In the genomic region with DNA sequence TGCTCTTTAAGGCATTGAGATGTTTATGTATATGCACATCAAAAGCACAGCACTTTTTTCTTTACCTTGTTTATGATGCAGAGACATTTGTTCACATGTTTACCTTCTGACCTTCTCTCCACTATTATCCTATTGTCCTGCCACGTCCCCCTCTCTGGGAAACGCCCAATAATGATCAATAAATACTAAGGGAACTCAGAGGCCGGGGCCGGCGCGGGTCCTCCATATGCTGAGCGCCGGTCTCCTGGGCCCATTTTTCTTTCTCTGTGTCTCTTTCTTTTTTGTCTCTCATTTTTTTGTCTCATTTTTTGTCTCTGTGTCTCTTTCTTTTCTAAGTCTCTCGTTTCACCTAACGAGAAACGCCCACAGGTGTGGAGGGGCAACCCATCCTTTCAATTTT, we compare ENCODE assay signal across 1 cellular context. TPM values are rescaled to one million over a fixed set of nuclear protein-coding genes. Genes with fewer than 3 reads are reported as not detected.
"Had no signal": no experiment of that assay in that cellular context is flagged by ENCODE, and none has a peak within 500 bp of the region (broad histone marks: within the 10 kb centered on the region; RNA-seq: fewer than 3 reads in every experiment).

No MANE protein-coding gene starts in this region.

RNA-seq across cellular contexts. Expression of gene KCNK3, which starts 58.0 kb away (rescaled TPM):
- total RNA-seq: activated naive CD4-positive, alpha-beta T cell treated with anti-CD3 and anti-CD28 coated beads for 36 hours had no signal
